1 cellular context compared by ENCODE assay signal in the genomic region with DNA sequence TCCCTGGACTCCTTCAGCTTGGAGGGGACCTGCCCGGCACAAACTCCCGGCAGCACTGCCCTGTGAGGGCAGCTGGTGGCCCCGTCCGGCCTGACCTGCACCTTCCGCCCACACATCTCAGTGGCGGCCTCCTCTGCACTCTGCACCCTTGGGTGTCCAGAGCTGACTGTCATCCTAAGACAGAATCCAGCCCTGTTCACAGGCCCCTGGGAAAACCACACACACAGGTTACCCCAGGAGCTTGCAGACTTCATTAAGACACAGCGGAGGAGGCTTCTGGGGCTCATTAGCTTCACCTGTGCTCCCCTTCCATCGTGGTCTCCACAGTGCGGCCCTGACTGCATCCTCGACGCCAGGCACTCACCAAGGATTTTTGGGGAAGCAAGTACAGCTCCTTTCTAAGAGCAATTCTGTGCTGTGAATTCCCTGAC.
TF ChIP-seq lines count a peak whose summit lies in the region.

No MANE protein-coding gene starts in this region.

TF ChIP-seq in A549, 52 proteins besides CTCF, POLR2A, EP300 and RAD21 (continued from another document):
- TF ChIP-seq, protein P1, sequence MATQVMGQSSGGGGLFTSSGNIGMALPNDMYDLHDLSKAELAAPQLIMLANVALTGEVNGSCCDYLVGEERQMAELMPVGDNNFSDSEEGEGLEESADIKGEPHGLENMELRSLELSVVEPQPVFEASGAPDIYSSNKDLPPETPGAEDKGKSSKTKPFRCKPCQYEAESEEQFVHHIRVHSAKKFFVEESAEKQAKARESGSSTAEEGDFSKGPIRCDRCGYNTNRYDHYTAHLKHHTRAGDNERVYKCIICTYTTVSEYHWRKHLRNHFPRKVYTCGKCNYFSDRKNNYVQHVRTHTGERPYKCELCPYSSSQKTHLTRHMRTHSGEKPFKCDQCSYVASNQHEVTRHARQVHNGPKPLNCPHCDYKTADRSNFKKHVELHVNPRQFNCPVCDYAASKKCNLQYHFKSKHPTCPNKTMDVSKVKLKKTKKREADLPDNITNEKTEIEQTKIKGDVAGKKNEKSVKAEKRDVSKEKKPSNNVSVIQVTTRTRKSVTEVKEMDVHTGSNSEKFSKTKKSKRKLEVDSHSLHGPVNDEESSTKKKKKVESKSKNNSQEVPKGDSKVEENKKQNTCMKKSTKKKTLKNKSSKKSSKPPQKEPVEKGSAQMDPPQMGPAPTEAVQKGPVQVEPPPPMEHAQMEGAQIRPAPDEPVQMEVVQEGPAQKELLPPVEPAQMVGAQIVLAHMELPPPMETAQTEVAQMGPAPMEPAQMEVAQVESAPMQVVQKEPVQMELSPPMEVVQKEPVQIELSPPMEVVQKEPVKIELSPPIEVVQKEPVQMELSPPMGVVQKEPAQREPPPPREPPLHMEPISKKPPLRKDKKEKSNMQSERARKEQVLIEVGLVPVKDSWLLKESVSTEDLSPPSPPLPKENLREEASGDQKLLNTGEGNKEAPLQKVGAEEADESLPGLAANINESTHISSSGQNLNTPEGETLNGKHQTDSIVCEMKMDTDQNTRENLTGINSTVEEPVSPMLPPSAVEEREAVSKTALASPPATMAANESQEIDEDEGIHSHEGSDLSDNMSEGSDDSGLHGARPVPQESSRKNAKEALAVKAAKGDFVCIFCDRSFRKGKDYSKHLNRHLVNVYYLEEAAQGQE (IDR thresholded peaks at IDR 0.05) = no peak
- TF ChIP-seq HOXB5 (CRISPR knock-in tag; IDR thresholded peaks at IDR 0.05) (no peak), HEYL (CRISPR knock-in tag; IDR thresholded peaks at IDR 0.05) (no peak)
